Comparison of ENCODE assay signal across 1 cellular context in the genomic region with DNA sequence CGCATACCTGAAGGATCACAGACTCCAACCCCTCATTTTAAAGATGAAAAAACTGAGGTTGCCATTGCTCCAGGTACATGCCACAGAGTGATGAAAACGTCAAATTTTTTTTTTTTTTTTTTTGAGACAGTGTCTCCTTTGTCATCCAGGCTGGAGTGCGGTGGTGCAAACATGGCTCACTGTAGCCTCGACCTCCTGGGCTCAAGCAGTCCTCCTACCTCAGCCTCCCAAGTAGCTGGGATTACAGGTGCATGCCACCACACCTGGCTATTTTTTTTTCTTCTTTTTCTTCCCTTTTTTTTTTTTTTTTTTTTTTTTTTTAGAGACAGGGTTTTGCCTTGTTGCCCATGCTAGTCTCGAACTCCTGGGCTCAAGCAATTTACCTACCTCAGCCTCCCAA. TPM values are rescaled to one million over a fixed set of nuclear protein-coding genes. Genes with fewer than 3 reads are reported as not detected.
"Had no signal": no experiment of that assay in that cellular context is flagged by ENCODE, and none has a peak within 500 bp of the region (broad histone marks: within the 10 kb centered on the region; RNA-seq: fewer than 3 reads in every experiment).

No MANE protein-coding gene starts in this region.

RNA-seq across cellular contexts. Expression of a gene that starts 32.5 kb away (rescaled TPM):
- total RNA-seq: activated B cell treated with CpG ODN at 0.5 μM for 24 hours had no signal
